Comparison of ENCODE assay signal across 22 cellular contexts in the genomic region with DNA sequence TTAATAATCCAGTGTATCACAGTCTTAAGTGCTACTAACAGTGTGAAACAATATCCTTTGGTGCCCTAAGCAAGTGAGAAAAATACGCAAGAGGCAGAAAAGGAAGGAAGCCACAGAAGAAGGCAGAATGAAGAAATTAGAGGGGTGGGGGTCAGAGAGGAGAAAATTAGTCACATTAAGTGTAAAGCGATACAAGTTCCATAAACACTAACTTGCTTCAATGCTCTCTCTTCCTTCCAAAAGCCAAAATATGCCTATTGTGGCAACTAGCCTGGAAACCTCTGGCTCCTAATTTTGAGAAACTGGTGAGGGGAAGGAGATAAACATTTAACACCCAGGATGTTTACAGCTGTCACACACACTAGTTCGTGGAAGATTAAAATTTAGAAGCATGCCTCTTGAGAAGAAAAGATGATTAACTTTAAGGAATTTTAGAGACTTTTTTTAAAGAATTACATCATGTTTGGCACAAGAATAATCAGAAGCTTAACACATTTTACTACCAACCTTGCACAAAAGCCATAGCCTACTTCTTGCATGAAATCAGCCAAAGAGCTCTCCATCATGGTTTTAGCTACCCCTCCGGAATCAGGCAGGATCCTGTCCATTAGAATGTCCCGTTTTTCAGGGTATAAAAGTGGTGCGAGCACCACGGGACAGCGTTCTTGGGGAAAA. TPM values are rescaled to one million over a fixed set of nuclear protein-coding genes. Genes with fewer than 3 reads are reported as not detected.
DNase-seq lines count a peak whose midpoint lies in the region; ATAC-seq, FAIRE-seq and TF ChIP-seq lines count a peak whose summit lies in the region.
"Had no signal": no experiment of that assay in that cellular context is flagged by ENCODE, and none has a peak within 500 bp of the region (broad histone marks: within the 10 kb centered on the region; RNA-seq: fewer than 3 reads in every experiment).

No MANE protein-coding gene starts in this region.

- TF ChIP-seq CTCF in HepG2 (CRISPR knock-in tag; IDR thresholded peaks at IDR 0.05) (no peak), right lobe of liver (IDR thresholded peaks at IDR 0.05) (no peak), OCI-LY7 (conservative IDR thresholded peaks at IDR 0.05; ENCODE audit: low read length) (no peak), choroid plexus epithelial cell (conservative IDR thresholded peaks at IDR 0.05; ENCODE audit: low read depth, low read length) (no peak), heart right ventricle (IDR thresholded peaks at IDR 0.05) (no peak)

- TF ChIP-seq RAD21 in HepG2 (CRISPR knock-in tag; IDR thresholded peaks at IDR 0.05), result no peak

- peaks cover 35 to 92% of the 10 kb centered on the region in 2 experiments for H3K36me3 ChIP-seq in HepG2 (replicated peaks in 1 of 2; ENCODE audit: control insufficient read depth in 1 of 2, insufficient read depth in 2 of 2, low read length in 2 of 2)
- peaks cover 8 to 73% (median 30%) of the 10 kb centered on the region in 4 donors for H3K36me3 ChIP-seq in right lobe of liver
- peaks cover 98% of the 10 kb centered on the region for H3K36me3 ChIP-seq in OCI-LY7 (ENCODE audit: insufficient read depth, low read length)
- H3K36me3 ChIP-seq in heart right ventricle, result peaks cover 0 to 97% (median 62%) of the 10 kb centered on the region in 9 donors

- H3K27ac Mint-ChIP-seq in stimulated activated effector memory CD8-positive, alpha-beta T cell treated with anti-CD3 and anti-CD28 coated beads, Interleukin-12 subunit alpha, Interleukin-12 subunit beta, amount 100 ng/mL, for 72 hours, result peak overlapping the region; percentile 34
- H3K27ac Mint-ChIP-seq: activated B cell treated with CpG ODN at 0.5 μM for 24 hours had no signal

- DNase-seq in HepG2 (ENCODE audit: low spot score), result no peak
- DNase-seq in right lobe of liver, result no peak
- DNase-seq in OCI-LY7 (ENCODE audit: low spot score), result no peak
- peak; percentile 27 for DNase-seq in choroid plexus epithelial cell (ENCODE audit: low read depth)
- DNase-seq in stimulated activated effector memory CD8-positive, alpha-beta T cell treated with anti-CD3 and anti-CD28 coated beads, Interleukin-12 subunit alpha, Interleukin-12 subunit beta, amount 100 ng/mL, for 72 hours (ENCODE audit: low spot score in 2 of 2), result no peak
- DNase-seq in heart right ventricle, result no peak
- DNase-seq in NCI-H345 treated with DMSO at 0.1 percent for 48 hours (lab: John Stamatoyannopoulos, UW; ENCODE audit: unreplicated experiment), result no peak
- DNase-seq: activated B cell treated with CpG ODN at 0.5 μM for 24 hours; CD8-positive, alpha-beta memory T cell; central memory CD4-positive, alpha-beta T cell; DND-41; effector CD8-positive, alpha-beta T cell; esophagus squamous epithelium; mucosa of descending colon; Peyer's patch; right cardiac atrium; stimulated activated CD4-positive, alpha-beta T cell treated with anti-CD3 and anti-CD28 coated beads, Interleukin-15, amount 100 ng/mL, for 24 hours; testis had no signal

- no peak overlapping the region for H3K27ac ChIP-seq in HepG2 (ENCODE audit: extremely low read length, insufficient read depth, low read length)
- H3K27ac ChIP-seq in right lobe of liver, result no peak overlapping the region
- H3K27ac ChIP-seq in OCI-LY7 (ENCODE audit: low read depth, low read length, poor library complexity, severe bottlenecking), result no peak overlapping the region
- peak overlapping the region in 1 of 10 donors; percentile 8 for H3K27ac ChIP-seq in heart right ventricle
- H3K27ac ChIP-seq: esophagus squamous epithelium, Peyer's patch, testis had no signal

- H3K4me2 ChIP-seq in HepG2 (ENCODE audit: low read depth, low read length) (no peak overlapping the region), OCI-LY7 (ENCODE audit: low read length) (no peak overlapping the region)

- ATAC-seq in HepG2 (no peak), right lobe of liver (no peak), heart right ventricle (no peak), HG02588 (IDR thresholded peaks at IDR 0.05; ENCODE audit: unreplicated experiment) (no peak)
- ATAC-seq in stimulated activated effector memory CD8-positive, alpha-beta T cell treated with anti-CD3 and anti-CD28 coated beads, Interleukin-12 subunit alpha, Interleukin-12 subunit beta, amount 100 ng/mL, for 72 hours, result no peak
- ATAC-seq: left lobe of liver, mucosa of descending colon, right cardiac atrium had no signal

- no peak overlapping the region for H3K4me3 Mint-ChIP-seq in stimulated activated effector memory CD8-positive, alpha-beta T cell treated with anti-CD3 and anti-CD28 coated beads, Interleukin-12 subunit alpha, Interleukin-12 subunit beta, amount 100 ng/mL, for 72 hours
- H3K4me3 Mint-ChIP-seq: activated B cell treated with CpG ODN at 0.5 μM for 24 hours; CD8-positive, alpha-beta memory T cell had no signal

- TF ChIP-seq POLR2A in HepG2 (IDR thresholded peaks at IDR 0.05; ENCODE audit: insufficient read depth in 1 of 2, low read depth in 2 of 2, low read length in 2 of 2), result no peak
- no peak for TF ChIP-seq POLR2A in right lobe of liver (IDR thresholded peaks at IDR 0.05)

- no peak for FAIRE-seq in HepG2 (lab: Jason Lieb, UNC)
- FAIRE-seq: GM18507, HTR-8/SVneo had no signal

- H3K36me3 Mint-ChIP-seq in stimulated activated effector memory CD8-positive, alpha-beta T cell treated with anti-CD3 and anti-CD28 coated beads, Interleukin-12 subunit alpha, Interleukin-12 subunit beta, amount 100 ng/mL, for 72 hours, result peaks cover 100% of the 10 kb centered on the region

- intact Hi-C loops in HepG2 (cut with micrococcal nuclease; ENCODE audit: unreplicated experiment) (loop anchor here (5.0 kb wide), 1 partner anchor 38 kb away; no protein-coding TSS in a partner anchor), right lobe of liver (cut with DNase I) (no loop called here), OCI-LY7 (cut with micrococcal nuclease; ENCODE audit: unreplicated experiment) (no loop called here), heart right ventricle (cut with DNase I) (loop anchor here in 2 of 10 donors (5.0 to 10.0 kb wide), 2 partner anchors 48 to 50 kb away; no protein-coding TSS in a partner anchor)

- H3K4me1 ChIP-seq in HepG2 (ENCODE audit: insufficient read depth, low read length) (peaks cover 18% of the 10 kb centered on the region), right lobe of liver (peaks cover 0 to 31% (median 4%) of the 10 kb centered on the region in 4 donors), OCI-LY7 (ENCODE audit: insufficient read depth, low read length, poor library complexity, severe bottlenecking) (no peaks in the 10 kb centered on the region), heart right ventricle (peaks cover 0 to 6% (median 0%) of the 10 kb centered on the region in 9 donors)
- H3K4me1 ChIP-seq: Peyer's patch, testis had no signal

- 95% methylated on average over 8 of the region's 8 CpGs for WGBS in HepG2 (ENCODE audit: low lambda C conversion rate)
- 82% methylated on average over 7 of the region's 8 CpGs for WGBS in right lobe of liver (ENCODE audit: insufficient coverage, low coverage, low lambda C conversion rate, missing lambda C conversion rate)
- 79 to 80% methylated on average over 8 of the region's 8 CpGs for WGBS in heart right ventricle, 2 donors

- H3K9me3 Mint-ChIP-seq in stimulated activated effector memory CD8-positive, alpha-beta T cell treated with anti-CD3 and anti-CD28 coated beads, Interleukin-12 subunit alpha, Interleukin-12 subunit beta, amount 100 ng/mL, for 72 hours, result no peaks in the 10 kb centered on the region
- H3K9me3 Mint-ChIP-seq: activated B cell treated with CpG ODN at 0.5 μM for 24 hours; CD8-positive, alpha-beta memory T cell had no signal

- H3K79me2 ChIP-seq in HepG2 (ENCODE audit: insufficient read depth, low read length) (peaks cover 2% of the 10 kb centered on the region), OCI-LY7 (ENCODE audit: insufficient read depth, low read depth, low read length) (peaks cover 14% of the 10 kb centered on the region; the same call in 1 of the 2 replicates)

- H3K9ac ChIP-seq in HepG2 (ENCODE audit: insufficient read depth, low read depth, low read length), result no peak overlapping the region

- in situ Hi-C loops in HepG2 (cut with HindIII; ENCODE audit: extremely low pct_ligation_motif_present, low pct_unique_long_range_greater_than_20kb), result no loop called here

- POLR2A ChIA-PET in HepG2 (lab: Yijun Ruan, JAX) (no interaction called here), OCI-LY7 (lab: Charles Lee) (interaction anchor here (0.5 to 1.6 kb wide), 6 partner anchors 14 to 1656 kb away, joined by 3 to 5 read pairs (median 4); no protein-coding TSS in a partner anchor)

- H3K9me3 ChIP-seq in HepG2 (ENCODE audit: low read length) (no peaks in the 10 kb centered on the region), right lobe of liver (no peaks in the 10 kb centered on the region), OCI-LY7 (ENCODE audit: low read length) (no peaks in the 10 kb centered on the region), heart right ventricle (no peaks in the 10 kb centered on the region)
- H3K9me3 ChIP-seq: esophagus squamous epithelium, mucosa of descending colon, Peyer's patch, testis had no signal

- H3K9me2 ChIP-seq in OCI-LY7 (ENCODE audit: insufficient read depth, low read length), result no peaks in the 10 kb centered on the region

- H4K20me1 ChIP-seq in HepG2 (ENCODE audit: insufficient read depth, low read length) (no peaks in the 10 kb centered on the region), OCI-LY7 (ENCODE audit: insufficient read depth, low read length) (peaks cover 9% of the 10 kb centered on the region; the same call in 1 of the 2 replicates)

- H3K27me3 ChIP-seq in HepG2 (ENCODE audit: control insufficient read depth in 1 of 2, insufficient read depth in 2 of 2, low read length in 2 of 2), result no peaks in the 10 kb centered on the region
- no peaks in the 10 kb centered on the region for H3K27me3 ChIP-seq in right lobe of liver
- H3K27me3 ChIP-seq in heart right ventricle, result no peaks in the 10 kb centered on the region
- H3K27me3 ChIP-seq: esophagus squamous epithelium, Peyer's patch, testis had no signal

- peaks cover 5% of the 10 kb centered on the region for H3K4me1 Mint-ChIP-seq in stimulated activated effector memory CD8-positive, alpha-beta T cell treated with anti-CD3 and anti-CD28 coated beads, Interleukin-12 subunit alpha, Interleukin-12 subunit beta, amount 100 ng/mL, for 72 hours
- H3K4me1 Mint-ChIP-seq: activated B cell treated with CpG ODN at 0.5 μM for 24 hours had no signal

- H3K4me3 ChIP-seq in HepG2 (replicated peaks in 1 of 3; ENCODE audit: insufficient read depth in 1 of 3, low read depth in 2 of 3, low read length in 3 of 3), result no peak overlapping the region
- H3K4me3 ChIP-seq in right lobe of liver, result no peak overlapping the region
- no peak overlapping the region for H3K4me3 ChIP-seq in OCI-LY7 (ENCODE audit: low read depth, low read length, poor library complexity, severe bottlenecking)
- no peak overlapping the region for H3K4me3 ChIP-seq in choroid plexus epithelial cell (ENCODE audit: low read depth, low read length)
- H3K4me3 ChIP-seq in heart right ventricle, result no peak overlapping the region
- H3K4me3 ChIP-seq: esophagus squamous epithelium, mucosa of descending colon, Peyer's patch, testis had no signal

- CTCF ChIA-PET in HepG2 (lab: Yijun Ruan, JAX; ENCODE audit: low intra/inter-chr PET ratio, low total read pairs) (no interaction called here), OCI-LY7 (lab: Charles Lee; ENCODE audit: unreplicated experiment) (no interaction called here)

- BruUV-seq in HepG2 (replicated peaks; lab: Mats Ljungman, UMichigan), result TSS peak; percentile 53
- BruUV-seq in OCI-LY7 (replicated peaks; lab: Mats Ljungman, UMichigan), result TSS peak; percentile 63

- H2AFZ ChIP-seq in HepG2 (ENCODE audit: low read length) (no peak overlapping the region), OCI-LY7 (ENCODE audit: low read length) (no peak overlapping the region)

- TF ChIP-seq EP300 in HepG2 (IDR thresholded peaks at IDR 0.05; ENCODE audit: low read depth in 2 of 2, low read length in 2 of 2) (no peak), HepG2 (CRISPR knock-in tag; IDR thresholded peaks at IDR 0.05; ENCODE audit: borderline replicate concordance) (no peak)

RNA-seq across cellular contexts. Expression of a gene that starts 44.7 kb away (rescaled TPM):
- total RNA-seq in HepG2 (2016; rRNA removed; fragmentation: Illumina TruSeq; extraction: Trizol) (188 and 399 TPM in 2 replicates), right lobe of liver (10 to 100 TPM; 53.8 to 74.9 (median 65.5) TPM), OCI-LY7 (2022) (288 and 325 TPM in 2 replicates), heart right ventricle (100 to 1,000 TPM in 1 of 10 donors, 10 to 100 TPM in 9; 66.9 to 102 (median 88.1) TPM)
- total RNA-seq in HepG2 (2016; cell fraction: cytosol; rRNA removed; fragmentation: Illumina TruSeq; extraction: Trizol; ENCODE audit: low read depth), result 51.8 and 55.4 TPM in 2 replicates
- 188 and 419 TPM in 2 replicates for total RNA-seq in HepG2 (2016; cell fraction: insoluble cytoplasmic fraction; rRNA removed; fragmentation: Illumina TruSeq; extraction: Trizol)
- 139 and 146 TPM in 2 replicates for total RNA-seq in HepG2 (2016; cell fraction: membrane; rRNA removed; fragmentation: Illumina TruSeq; extraction: Trizol)
- total RNA-seq in HepG2 (2016; cell fraction: nucleus; rRNA removed; fragmentation: Illumina TruSeq; extraction: Trizol), result 205 and 251 TPM in 2 replicates
- polyA plus RNA-seq in HepG2 (2011; rRNA removed) (232 and 248 TPM in 2 replicates), heart right ventricle (10 to 100 TPM; 27.2 to 59.0 TPM)
- polyA plus RNA-seq in HepG2 (2011; cell fraction: cytosol; rRNA removed), result 187 and 226 TPM in 2 replicates
- polyA plus RNA-seq in HepG2 (2011; cell fraction: nucleus; rRNA removed), result 193 and 225 TPM in 2 replicates
- polyA plus RNA-seq in HepG2 (2012), result 169 and 183 TPM in 2 replicates
- 35.0 and 38.2 TPM in 2 replicates for polyA plus RNA-seq in HepG2 (2016; cell fraction: cytosol; fragmentation: Illumina TruSeq; extraction: Trizol; ENCODE audit: low read depth)
- 373 and 400 TPM in 2 replicates for polyA plus RNA-seq in HepG2 (2016; cell fraction: insoluble cytoplasmic fraction; fragmentation: Illumina TruSeq; extraction: Trizol; ENCODE audit: low read depth)
- 61.4 and 81.8 TPM in 2 replicates for polyA plus RNA-seq in HepG2 (2016; cell fraction: membrane; fragmentation: Illumina TruSeq; extraction: Trizol; ENCODE audit: low read depth)
- polyA plus RNA-seq in HepG2 (2016; cell fraction: nucleus; fragmentation: Illumina TruSeq; extraction: Trizol; ENCODE audit: insufficient read depth, low read depth), result 268 and 286 TPM in 2 replicates
- 953 and 1,029 TPM in 2 replicates for polyA minus RNA-seq in HepG2 (2011; rRNA and poly(A)+ RNA removed; ENCODE audit: low replicate concordance)
- 281 and 285 TPM in 2 replicates for polyA minus RNA-seq in HepG2 (2011; cell fraction: cytosol; rRNA and poly(A)+ RNA removed)
- 378 and 429 TPM in 2 replicates for polyA minus RNA-seq in HepG2 (2011; cell fraction: nucleus; rRNA and poly(A)+ RNA removed)
- total RNA-seq in OCI-LY7 (2014; rRNA removed; shearing (Covaris generic)), result 209 and 230 TPM in 2 replicates
